In the genomic region with DNA sequence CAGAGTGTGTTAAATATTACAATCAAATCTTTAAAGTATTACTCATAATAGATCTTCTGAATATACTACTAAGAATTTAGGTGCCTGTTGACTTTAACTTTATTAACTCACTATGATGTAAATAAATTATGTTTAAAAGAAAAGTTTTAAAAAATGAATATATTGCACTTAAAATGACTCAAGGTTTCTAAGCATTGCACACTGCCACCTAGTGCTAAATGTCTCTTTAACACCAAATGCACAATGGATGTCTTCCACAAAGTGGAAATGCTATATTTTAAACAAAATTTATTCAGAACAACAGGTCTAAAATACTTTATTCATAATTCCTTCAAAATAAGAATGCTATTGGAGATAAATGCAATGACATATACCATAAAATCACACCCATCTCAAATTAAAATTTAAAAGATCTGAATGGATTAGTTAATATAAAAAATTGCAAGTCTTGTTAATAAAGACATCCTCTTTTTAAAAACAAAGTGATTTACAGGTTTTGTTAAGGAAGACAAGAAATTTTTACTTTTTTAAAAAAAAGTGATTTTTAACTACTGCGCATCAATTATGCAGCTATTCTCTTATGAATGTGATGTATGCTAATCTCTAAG, we compare ENCODE assay signal across 9 cellular contexts. TPM values are rescaled to one million over a fixed set of nuclear protein-coding genes. Genes with fewer than 3 reads are reported as not detected.
A peak's percentile ranks its signal among the peaks of the same experiment; 100 is the strongest.
DNase-seq lines count a peak whose midpoint lies in the region; ATAC-seq and TF ChIP-seq lines count a peak whose summit lies in the region.
"Had no signal": no experiment of that assay in that cellular context is flagged by ENCODE, and none has a peak within 500 bp of the region (broad histone marks: within the 10 kb centered on the region; RNA-seq: fewer than 3 reads in every experiment).

No MANE protein-coding gene starts in this region.

- H3K4me3 Mint-ChIP-seq in brain = no peak overlapping the region
- H3K4me3 Mint-ChIP-seq in activated naive CD8-positive, alpha-beta T cell treated with anti-CD3 and anti-CD28 coated beads, Interleukin-2, amount 50 U/mL, for 24 hours = no peak overlapping the region
- H3K4me3 Mint-ChIP-seq: memory B cell had no signal

- H3K9me3 Mint-ChIP-seq in brain = no peaks in the 10 kb centered on the region
- no peaks in the 10 kb centered on the region for H3K9me3 Mint-ChIP-seq in activated naive CD8-positive, alpha-beta T cell treated with anti-CD3 and anti-CD28 coated beads, Interleukin-2, amount 50 U/mL, for 24 hours
- H3K9me3 Mint-ChIP-seq: memory B cell had no signal

- DNase-seq in GM06990 (ENCODE audit: extremely low read depth, insufficient read length) (no peak), MV-4-11 (lab: John Stamatoyannopoulos, UW) (peak; percentile 30), medulla oblongata (ENCODE audit: extremely low spot score) (peak; percentile 54), SKM-1 treated with dmso at 0.1 percent for 144 hours (lab: John Stamatoyannopoulos, UW; ENCODE audit: unreplicated experiment) (no peak), NCI-H1048 (lab: John Stamatoyannopoulos, UW) (no peak)
- DNase-seq in activated naive CD8-positive, alpha-beta T cell treated with anti-CD3 and anti-CD28 coated beads, Interleukin-2, amount 50 U/mL, for 24 hours = no peak

- H3K36me3 Mint-ChIP-seq in brain = no peaks in the 10 kb centered on the region
- H3K36me3 Mint-ChIP-seq in activated naive CD8-positive, alpha-beta T cell treated with anti-CD3 and anti-CD28 coated beads, Interleukin-2, amount 50 U/mL, for 24 hours (ENCODE audit: low read depth) = no peaks in the 10 kb centered on the region
- H3K36me3 Mint-ChIP-seq: memory B cell had no signal

- H3K4me1 Mint-ChIP-seq in brain = peaks cover 12% of the 10 kb centered on the region
- peaks cover 18% of the 10 kb centered on the region for H3K4me1 Mint-ChIP-seq in activated naive CD8-positive, alpha-beta T cell treated with anti-CD3 and anti-CD28 coated beads, Interleukin-2, amount 50 U/mL, for 24 hours

- no peak overlapping the region for H3K4me3 ChIP-seq in GM06990 (replicated peaks; ENCODE audit: low read depth, low read length)

- ATAC-seq in GM21825 (IDR thresholded peaks at IDR 0.05; ENCODE audit: unreplicated experiment) = no peak
- no peak for ATAC-seq in activated naive CD8-positive, alpha-beta T cell treated with anti-CD3 and anti-CD28 coated beads, Interleukin-2, amount 50 U/mL, for 24 hours

- H3K27me3 Mint-ChIP-seq in brain = peaks cover 17% of the 10 kb centered on the region
- peaks cover 29% of the 10 kb centered on the region for H3K27me3 Mint-ChIP-seq in activated naive CD8-positive, alpha-beta T cell treated with anti-CD3 and anti-CD28 coated beads, Interleukin-2, amount 50 U/mL, for 24 hours

- no peaks in the 10 kb centered on the region for H3K36me3 ChIP-seq in GM06990 (ENCODE audit: control insufficient read depth, insufficient read depth, low read length)

- TF ChIP-seq CTCF in GM06990 (IDR thresholded peaks at IDR 0.05; ENCODE audit: insufficient read depth, low read length, poor library complexity, severe bottlenecking) = peak; percentile 52
- peak; percentile 78 to 85 for TF ChIP-seq CTCF in brain (conservative IDR thresholded peaks at IDR 0.05)

- H3K27ac Mint-ChIP-seq in brain = no peak overlapping the region
- no peak overlapping the region for H3K27ac Mint-ChIP-seq in activated naive CD8-positive, alpha-beta T cell treated with anti-CD3 and anti-CD28 coated beads, Interleukin-2, amount 50 U/mL, for 24 hours
- H3K27ac Mint-ChIP-seq: memory B cell had no signal

- no peaks in the 10 kb centered on the region; the same call in 1 of the 2 replicates for H3K27me3 ChIP-seq in GM06990 (replicated peaks; ENCODE audit: control insufficient read depth, insufficient read depth, low read length)

RNA-seq across cellular contexts. Expression of a gene that starts 5.5 kb away (rescaled TPM):
- 0.56 TPM for polyA plus RNA-seq in brain (ENCODE audit: insufficient read depth, low read depth, low replicate concordance)

Comparison
In these comparisons a context has a peak if more than half of its experiments do, and no peak if none do; other contexts are left out.
1. DNase-seq: peak in MV-4-11 (single experiment) and medulla oblongata (single experiment); none in GM06990 (single experiment), activated naive CD8-positive, alpha-beta T cell treated with anti-CD3 and anti-CD28 coated beads, Interleukin-2, amount 50 U/mL, for 24 hours (single experiment), SKM-1 treated with dmso at 0.1 percent for 144 hours (single experiment) and NCI-H1048 (single experiment).